In genomic region chr1:15197591-15198447, GRCh38 we compare ENCODE assay signal across 1 cellular context.
TF ChIP-seq lines count a peak whose summit lies in the region.

No MANE protein-coding gene starts in this region.

TF ChIP-seq in K562, 482 proteins besides CTCF, POLR2A, EP300 and RAD21:
- TF ChIP-seq RBM25 (IDR thresholded peaks at IDR 0.05; ENCODE audit: low read depth, low read length, severe bottlenecking) (peak; percentile 64), SMARCA5 (IDR thresholded peaks at IDR 0.05) (peak; percentile 83; the same call in 1 of the 2 replicates), ZFP36 (IDR thresholded peaks at IDR 0.05; ENCODE audit: low read depth, low read length, partially characterized antibody) (no peak), HMG20A (CRISPR knock-in tag; conservative IDR thresholded peaks at IDR 0.05) (no peak), ZFP91 (CRISPR knock-in tag; IDR thresholded peaks at IDR 0.05) (no peak), NFYB (IDR thresholded peaks at IDR 0.05; ENCODE audit: extremely low read depth, insufficient read length) (peak; percentile 11), ETV1 (tag; conservative IDR thresholded peaks at IDR 0.05; ENCODE audit: low read depth) (0 out of 2 replicates have a peak, but pooled peaks have one; percentile 9), MCM2 (IDR thresholded peaks at IDR 0.05; ENCODE audit: low read depth) (no peak)
